34 cellular contexts compared by ENCODE assay signal in genomic region chr2:11559066-11559785, GRCh38. TPM values are rescaled to one million over a fixed set of nuclear protein-coding genes. Genes with fewer than 3 reads are reported as not detected.
DNase-seq lines count a peak whose midpoint lies in the region; ATAC-seq and TF ChIP-seq lines count a peak whose summit lies in the region.
"Had no signal": no experiment of that assay in that cellular context is flagged by ENCODE, and none has a peak within 500 bp of the region (broad histone marks: within the 10 kb centered on the region; RNA-seq: fewer than 3 reads in every experiment).

No MANE protein-coding gene starts in this region.

- H3K27me3 ChIP-seq in HUES6 (ENCODE audit: control insufficient read depth, insufficient read depth, low read length) = no peaks in the 10 kb centered on the region
- no peaks in the 10 kb centered on the region for H3K27me3 ChIP-seq in ectodermal cell (ENCODE audit: control insufficient read depth, insufficient read depth, low read length, poor library complexity, severe bottlenecking)
- H3K27me3 ChIP-seq in suprapubic skin = no peaks in the 10 kb centered on the region
- no peaks in the 10 kb centered on the region for H3K27me3 ChIP-seq in CD4-positive, alpha-beta memory T cell (ENCODE audit: insufficient read depth, low read length)
- H3K27me3 ChIP-seq: dorsolateral prefrontal cortex, hepatocyte, pancreas, right atrium auricular region, tibial nerve had no signal

- 79 to 87% methylated on average over 18 of the region's 18 CpGs for WGBS in ectodermal cell, 2 experiments
- WGBS in suprapubic skin = 77% methylated on average over 18 of the region's 18 CpGs

- peaks cover 12% of the 10 kb centered on the region for H3K36me3 Mint-ChIP-seq in nephron progenitor cell (ENCODE audit: low read depth)
- no peaks in the 10 kb centered on the region for H3K36me3 Mint-ChIP-seq in CD4-positive, alpha-beta memory T cell
- H3K36me3 Mint-ChIP-seq: activated CD4-positive, alpha-beta memory T cell treated with anti-CD3 and anti-CD28 coated beads for 36 hours; activated naive CD4-positive, alpha-beta T cell treated with anti-CD3 and anti-CD28 coated beads, Interleukin-2, amount 50 U/mL, for 24 hours; brain; natural killer cell treated with Interleukin-12 subunit alpha and Interleukin-12 subunit beta and Interleukin-15 and Interleukin-18, amount 100 ng/mL, for 72 hours had no signal

- intact Hi-C loops in CD4-positive, alpha-beta memory T cell (cut with micrococcal nuclease) = no loop called here

- H3K9ac ChIP-seq in HUES6 (ENCODE audit: low read length) = peak overlapping the region; percentile 58
- H3K9ac ChIP-seq: GM23248, SK-N-SH had no signal

- H3K4me1 ChIP-seq in HUES6 (ENCODE audit: control insufficient read depth, insufficient read depth, low read length) (peaks cover 32% of the 10 kb centered on the region), ectodermal cell (ENCODE audit: control insufficient read depth, insufficient read depth, low read length) (peaks cover 32% of the 10 kb centered on the region), suprapubic skin (no peaks in the 10 kb centered on the region)
- H3K4me1 ChIP-seq in CD4-positive, alpha-beta memory T cell (ENCODE audit: insufficient read depth, low read length) = no peaks in the 10 kb centered on the region
- H3K4me1 ChIP-seq: pancreas, right atrium auricular region, stomach, tibial nerve had no signal

- CTCF ChIA-PET in CD4-positive, alpha-beta memory T cell (lab: Charles Lee; ENCODE audit: partially characterized antibody) = interaction anchor here (1.0 kb wide), 1 partner anchor 89 kb away, joined by 4 read pairs; no protein-coding TSS in a partner anchor

- POLR2A ChIA-PET in CD4-positive, alpha-beta memory T cell (lab: Charles Lee; ENCODE audit: partially characterized antibody) = no interaction called here

- peaks cover 2% of the 10 kb centered on the region for H3K27me3 Mint-ChIP-seq in nephron progenitor cell (ENCODE audit: low read depth, poor library complexity)
- peaks cover 16 to 24% of the 10 kb centered on the region in 2 donors for H3K27me3 Mint-ChIP-seq in CD4-positive, alpha-beta memory T cell

- peak overlapping the region; percentile 23; the same call in 1 of the 2 replicates for H3K4me3 ChIP-seq in HUES6 (ENCODE audit: low read depth, low read length)
- no peak overlapping the region for H3K4me3 ChIP-seq in ectodermal cell (ENCODE audit: insufficient read depth, low read depth, low read length)
- no peak overlapping the region for H3K4me3 ChIP-seq in suprapubic skin
- H3K4me3 ChIP-seq in CD4-positive, alpha-beta memory T cell (ENCODE audit: low read length in 2 of 2) = no peak overlapping the region
- H3K4me3 ChIP-seq: GM23248, hepatocyte, lung, pancreas, right atrium auricular region, stomach, tibial nerve had no signal

- H3K36me3 ChIP-seq in HUES6 (ENCODE audit: control insufficient read depth, insufficient read depth, low read length) (peaks cover 5% of the 10 kb centered on the region; the same call in 1 of the 2 replicates), ectodermal cell (ENCODE audit: control insufficient read depth, insufficient read depth, low read length) (no peaks in the 10 kb centered on the region), suprapubic skin (no peaks in the 10 kb centered on the region)
- no peaks in the 10 kb centered on the region for H3K36me3 ChIP-seq in CD4-positive, alpha-beta memory T cell (ENCODE audit: insufficient read depth, low read length)
- H3K36me3 ChIP-seq: pancreas, right atrium auricular region, stomach had no signal

- H3K27ac Mint-ChIP-seq in nephron progenitor cell = peak overlapping the region; percentile 84
- no peak overlapping the region for H3K27ac Mint-ChIP-seq in CD4-positive, alpha-beta memory T cell
- H3K27ac Mint-ChIP-seq: activated CD4-positive, alpha-beta memory T cell treated with anti-CD3 and anti-CD28 coated beads for 36 hours; activated naive CD4-positive, alpha-beta T cell treated with anti-CD3 and anti-CD28 coated beads, Interleukin-2, amount 50 U/mL, for 24 hours; activated T-helper 1 cell treated with anti-CD3 and anti-CD28 coated beads, Interleukin-12 subunit alpha, Interleukin-12 subunit beta, Interleukin-2, Interleukin-4 antibody, amounts not matched to agents 30 ng/mL and 10 ng/mL and 1 ng/mL, durations not matched to agents 14 hours and 24 hours and 36 hours; natural killer cell treated with Interleukin-12 subunit alpha and Interleukin-12 subunit beta and Interleukin-15 and Interleukin-18, amount 100 ng/mL, for 72 hours; T-helper 1 cell treated with Interleukin-12 subunit alpha and Interleukin-12 subunit beta and Interleukin-4 antibody, amounts not matched to agents 30 μg/mL and 1 μg/mL, for 36 hours had no signal

- H3K9me3 ChIP-seq in HUES6 (ENCODE audit: control insufficient read depth, insufficient read depth, low read depth, low read length) (no peaks in the 10 kb centered on the region), ectodermal cell (ENCODE audit: control insufficient read depth, low read length) (no peaks in the 10 kb centered on the region), suprapubic skin (no peaks in the 10 kb centered on the region)
- H3K9me3 ChIP-seq in CD4-positive, alpha-beta memory T cell (ENCODE audit: control insufficient read depth in 1 of 2, low read length in 2 of 2) = no peaks in the 10 kb centered on the region
- H3K9me3 ChIP-seq: pancreas, right atrium auricular region, SK-N-SH, stomach, tibial nerve had no signal

- ATAC-seq in HG03460 (IDR thresholded peaks at IDR 0.05; ENCODE audit: unreplicated experiment) = no peak
- ATAC-seq: activated CD4-positive, CD25-positive, alpha-beta regulatory T cell treated with anti-CD3 and anti-CD28 coated beads, Interleukin-2, amount 50 U/mL, for 24 hours; natural killer cell treated with Interleukin-12 subunit alpha and Interleukin-12 subunit beta and Interleukin-15 and Interleukin-18, amount 100 ng/mL, for 72 hours; pancreas had no signal

- no peak overlapping the region for H3K4me3 Mint-ChIP-seq in nephron progenitor cell
- no peak overlapping the region for H3K4me3 Mint-ChIP-seq in CD4-positive, alpha-beta memory T cell
- H3K4me3 Mint-ChIP-seq: activated CD4-positive, alpha-beta memory T cell treated with anti-CD3 and anti-CD28 coated beads for 36 hours; activated naive CD4-positive, alpha-beta T cell treated with anti-CD3 and anti-CD28 coated beads, Interleukin-2, amount 50 U/mL, for 24 hours; activated T-helper 1 cell treated with anti-CD3 and anti-CD28 coated beads, Interleukin-12 subunit alpha, Interleukin-12 subunit beta, Interleukin-2, Interleukin-4 antibody, amounts not matched to agents 30 ng/mL and 10 ng/mL and 1 ng/mL, durations not matched to agents 14 hours and 24 hours and 36 hours; brain; natural killer cell treated with Interleukin-12 subunit alpha and Interleukin-12 subunit beta and Interleukin-15 and Interleukin-18, amount 100 ng/mL, for 72 hours; T-helper 1 cell treated with Interleukin-12 subunit alpha and Interleukin-12 subunit beta and Interleukin-4 antibody, amounts not matched to agents 30 μg/mL and 1 μg/mL, for 36 hours had no signal

- H3K27ac ChIP-seq in HUES6 (ENCODE audit: low read depth, low read length) = peak overlapping the region; percentile 49; the same call in 1 of the 2 replicates
- peak overlapping the region; percentile 60 for H3K27ac ChIP-seq in ectodermal cell (ENCODE audit: insufficient read depth, low read depth, low read length, poor library complexity, severe bottlenecking)
- no peak overlapping the region for H3K27ac ChIP-seq in suprapubic skin
- no peak overlapping the region for H3K27ac ChIP-seq in CD4-positive, alpha-beta memory T cell (ENCODE audit: low read depth, low read length)
- H3K27ac ChIP-seq: epithelial cell of prostate, GM23248, pancreas, stomach, tibial nerve had no signal

- DNase-seq in nephron progenitor cell (no peak), suprapubic skin (ENCODE audit: low spot score in 2 of 2) (peak; percentile 14 to 66), GDM1 (lab: John Stamatoyannopoulos, UW) (no peak)
- DNase-seq in CD4-positive, alpha-beta memory T cell = no peak
- DNase-seq: activated CD4-positive, alpha-beta memory T cell treated with anti-CD3 and anti-CD28 coated beads for 36 hours; amniotic stem cell; DMS153; GM23248; KBM-7; NCI-H1092 treated with DMSO at 0.1 percent for 48 hours; NCI-H1694 treated with DMSO at 0.1 percent for 48 hours; NCI-H2227 treated with DMSO at 0.1 percent for 48 hours; NCI-H526; OCI-M1; stimulated activated CD8-positive, alpha-beta memory T cell treated with anti-CD3 and anti-CD28 coated beads, Interleukin-4, amount 100 ng/mL, for 48 hours; stomach had no signal

- no peak for TF ChIP-seq CTCF in nephron progenitor cell (IDR thresholded peaks at IDR 0.05)
- no peak for TF ChIP-seq CTCF in suprapubic skin (IDR thresholded peaks at IDR 0.05)

- H3K9me3 Mint-ChIP-seq in nephron progenitor cell = no peaks in the 10 kb centered on the region
- no peaks in the 10 kb centered on the region for H3K9me3 Mint-ChIP-seq in CD4-positive, alpha-beta memory T cell
- H3K9me3 Mint-ChIP-seq: activated CD4-positive, alpha-beta memory T cell treated with anti-CD3 and anti-CD28 coated beads for 36 hours; activated naive CD4-positive, alpha-beta T cell treated with anti-CD3 and anti-CD28 coated beads, Interleukin-2, amount 50 U/mL, for 24 hours; activated T-helper 1 cell treated with anti-CD3 and anti-CD28 coated beads, Interleukin-12 subunit alpha, Interleukin-12 subunit beta, Interleukin-2, Interleukin-4 antibody, amounts not matched to agents 30 ng/mL and 10 ng/mL and 1 ng/mL, durations not matched to agents 14 hours and 24 hours and 36 hours; brain; natural killer cell treated with Interleukin-12 subunit alpha and Interleukin-12 subunit beta and Interleukin-15 and Interleukin-18, amount 100 ng/mL, for 72 hours; T-helper 1 cell treated with Interleukin-12 subunit alpha and Interleukin-12 subunit beta and Interleukin-4 antibody, amounts not matched to agents 30 μg/mL and 1 μg/mL, for 36 hours had no signal

- H3K4me1 Mint-ChIP-seq in nephron progenitor cell = peaks cover 67% of the 10 kb centered on the region
- H3K4me1 Mint-ChIP-seq in CD4-positive, alpha-beta memory T cell = peaks cover 0 to 4% (median 2%) of the 10 kb centered on the region in 4 donors

- no peak for TF ChIP-seq EP300 in suprapubic skin (IDR thresholded peaks at IDR 0.05)

- TF ChIP-seq POLR2A in suprapubic skin (IDR thresholded peaks at IDR 0.05) = no peak

RNA-seq across cellular contexts. Expression of gene GREB1, which starts 25.4 kb away (rescaled TPM):
- 57.5 TPM for polyA plus RNA-seq in ectodermal cell (2013, experiment 1 of 4)
- polyA plus RNA-seq in ectodermal cell (2013, experiment 2 of 4) = 79.8 TPM
- 31.1 TPM for polyA plus RNA-seq in ectodermal cell (2013, experiment 3 of 4)
- 42.3 TPM for polyA plus RNA-seq in ectodermal cell (2013, experiment 4 of 4)
- 1 to 10 TPM; 3.0 to 6.1 (median 4.3) TPM for total RNA-seq in suprapubic skin
- total RNA-seq in CD4-positive, alpha-beta memory T cell = 1 to 10 TPM in 1 of 2 experiments, under 1 TPM in 1; 0.19 to 1.1 TPM
- polyA plus RNA-seq in CD4-positive, alpha-beta memory T cell = not detected
- total RNA-seq: GM23248 had no signal
- polyA plus RNA-seq: BJ, GM23248 had no signal

Comparison
In these comparisons a context has a peak if more than half of its experiments do, and no peak if none do; other contexts are left out.
1. H3K27ac ChIP-seq: peak in HUES6 (single experiment) and ectodermal cell (single experiment); none in suprapubic skin (single experiment) and CD4-positive, alpha-beta memory T cell (single experiment).
2. DNase-seq: peak in suprapubic skin (2 of 2); none in nephron progenitor cell (single experiment), GDM1 (single experiment) and CD4-positive, alpha-beta memory T cell (0 of 5).